18 cellular contexts compared by ENCODE assay signal in genomic region chr18:23512641-23513040, GRCh38. TPM values are rescaled to one million over a fixed set of nuclear protein-coding genes. Genes with fewer than 3 reads are reported as not detected.
DNase-seq lines count a peak whose midpoint lies in the region; ATAC-seq and TF ChIP-seq lines count a peak whose summit lies in the region.
"Had no signal": no experiment of that assay in that cellular context is flagged by ENCODE, and none has a peak within 500 bp of the region (broad histone marks: within the 10 kb centered on the region; RNA-seq: fewer than 3 reads in every experiment).

No MANE protein-coding gene starts in this region.

- no peaks in the 10 kb centered on the region for H3K27me3 ChIP-seq in CD4-positive, alpha-beta T cell (ENCODE audit: control insufficient read depth, insufficient read depth, low read length)
- H3K27me3 ChIP-seq: brain microvascular endothelial cell, testis had no signal

- CTCF ChIA-PET in CD4-positive, alpha-beta T cell (lab: Charles Lee): no interaction called here

- no peak for DNase-seq in CD4-positive, alpha-beta T cell
- no peak for DNase-seq in activated naive CD4-positive, alpha-beta T cell treated with anti-CD3 and anti-CD28 coated beads, Interleukin-2, amount 50 U/mL, for 72 hours (ENCODE audit: low spot score in 2 of 2)
- DNase-seq in naive thymus-derived CD8-positive, alpha-beta T cell: no peak
- no peak for DNase-seq in SIG-M5 treated with dmso at 0.1 percent for 504 hours (lab: John Stamatoyannopoulos, UW; ENCODE audit: unreplicated experiment)
- DNase-seq: activated CD8-positive, alpha-beta memory T cell treated with anti-CD3 and anti-CD28 coated beads for 24 hours; activated gamma-delta T cell; brain microvascular endothelial cell; GOT3; NCI-H2081 treated with DMSO at 0.1 percent for 48 hours; NCI-H524 treated with DMSO at 0.1 percent for 48 hours; PC-3; stimulated activated CD4-positive, alpha-beta T cell treated with anti-CD3 and anti-CD28 coated beads, Interleukin-4, amount 100 ng/mL, for 4 hours; stimulated activated CD8-positive, alpha-beta memory T cell treated with anti-CD3 and anti-CD28 coated beads, Interleukin-4, amount 100 ng/mL, for 48 hours; testis had no signal

- no peaks in the 10 kb centered on the region for H3K9me3 ChIP-seq in CD4-positive, alpha-beta T cell (ENCODE audit: control insufficient read depth, low read length)
- H3K9me3 ChIP-seq: testis had no signal

- TF ChIP-seq CTCF in CD4-positive, alpha-beta T cell (IDR thresholded peaks at IDR 0.05): no peak

- no peaks in the 10 kb centered on the region for H3K27me3 Mint-ChIP-seq in CD4-positive, alpha-beta T cell
- H3K27me3 Mint-ChIP-seq in IgD-negative memory B cell: no peaks in the 10 kb centered on the region
- H3K27me3 Mint-ChIP-seq in naive thymus-derived CD8-positive, alpha-beta T cell: no peaks in the 10 kb centered on the region

- H3K36me3 Mint-ChIP-seq in CD4-positive, alpha-beta T cell (ENCODE audit: low read depth): peaks cover 81% of the 10 kb centered on the region
- H3K36me3 Mint-ChIP-seq in IgD-negative memory B cell: peaks cover 6% of the 10 kb centered on the region
- peaks cover 0 to 27% of the 10 kb centered on the region in 2 donors for H3K36me3 Mint-ChIP-seq in activated naive CD4-positive, alpha-beta T cell treated with anti-CD3 and anti-CD28 coated beads, Interleukin-2, amount 50 U/mL, for 72 hours
- peaks cover 0 to 81% (median 23%) of the 10 kb centered on the region in 3 donors for H3K36me3 Mint-ChIP-seq in naive thymus-derived CD8-positive, alpha-beta T cell

- no peak overlapping the region for H3K4me3 Mint-ChIP-seq in CD4-positive, alpha-beta T cell
- peak overlapping the region in 3 of 4 donors; percentile 7 to 83 (median 75) for H3K4me3 Mint-ChIP-seq in IgD-negative memory B cell
- no peak overlapping the region for H3K4me3 Mint-ChIP-seq in naive thymus-derived CD8-positive, alpha-beta T cell

- intact Hi-C loops in CD4-positive, alpha-beta T cell (cut with DNase I, micrococcal nuclease): no loop called here

- ATAC-seq in CD4-positive, alpha-beta T cell (ENCODE audit: poor library complexity): no peak
- ATAC-seq in activated naive CD4-positive, alpha-beta T cell treated with anti-CD3 and anti-CD28 coated beads, Interleukin-2, amount 50 U/mL, for 72 hours: peak in 1 of 2 donors; percentile 13
- no peak for ATAC-seq in naive thymus-derived CD8-positive, alpha-beta T cell
- no peak for ATAC-seq in GM19467 (IDR thresholded peaks at IDR 0.05; ENCODE audit: unreplicated experiment)
- no peak for ATAC-seq in GM21390 (IDR thresholded peaks at IDR 0.05; ENCODE audit: unreplicated experiment)
- ATAC-seq: PC-3 had no signal

- no peaks in the 10 kb centered on the region for H3K9me3 Mint-ChIP-seq in CD4-positive, alpha-beta T cell
- no peaks in the 10 kb centered on the region for H3K9me3 Mint-ChIP-seq in IgD-negative memory B cell
- H3K9me3 Mint-ChIP-seq in activated naive CD4-positive, alpha-beta T cell treated with anti-CD3 and anti-CD28 coated beads, Interleukin-2, amount 50 U/mL, for 72 hours: no peaks in the 10 kb centered on the region
- H3K9me3 Mint-ChIP-seq in naive thymus-derived CD8-positive, alpha-beta T cell: no peaks in the 10 kb centered on the region

- H3K27ac ChIP-seq in CD4-positive, alpha-beta T cell (ENCODE audit: low read depth, low read length): no peak overlapping the region
- H3K27ac ChIP-seq: brain microvascular endothelial cell, parathyroid adenoma had no signal

- POLR2A ChIA-PET in CD4-positive, alpha-beta T cell (lab: Charles Lee): interaction anchor here (0.7 to 1.6 kb wide), 3 partner anchors 25 to 85 kb away, joined by 3 read pairs; no protein-coding TSS in a partner anchor
- POLR2A ChIA-PET in naive thymus-derived CD8-positive, alpha-beta T cell (lab: Charles Lee): no interaction called here

- peak overlapping the region; percentile 68 for H3K27ac Mint-ChIP-seq in CD4-positive, alpha-beta T cell
- H3K27ac Mint-ChIP-seq in IgD-negative memory B cell: peak overlapping the region; percentile 65 to 92 (median 90)
- H3K27ac Mint-ChIP-seq in activated naive CD4-positive, alpha-beta T cell treated with anti-CD3 and anti-CD28 coated beads, Interleukin-2, amount 50 U/mL, for 72 hours: peak overlapping the region; percentile 65 to 82
- peak overlapping the region in 9 of 10 donors; percentile 10 to 80 (median 58) for H3K27ac Mint-ChIP-seq in naive thymus-derived CD8-positive, alpha-beta T cell

- peaks cover 27% of the 10 kb centered on the region for H3K4me1 Mint-ChIP-seq in CD4-positive, alpha-beta T cell (ENCODE audit: low read depth)
- H3K4me1 Mint-ChIP-seq in IgD-negative memory B cell: peaks cover 21 to 43% (median 30%) of the 10 kb centered on the region in 3 donors
- H3K4me1 Mint-ChIP-seq in naive thymus-derived CD8-positive, alpha-beta T cell: peaks cover 13 to 40% (median 26%) of the 10 kb centered on the region in 4 donors

RNA-seq across cellular contexts. Expression of gene RMC1, which starts 9.3 kb away (rescaled TPM):
- 10 to 100 TPM; 46.9 to 48.3 TPM for total RNA-seq in CD4-positive, alpha-beta T cell
- 73.0 TPM for polyA plus RNA-seq in IgD-negative memory B cell
- 10 to 100 TPM; 31.3 to 54.0 TPM for total RNA-seq in activated naive CD4-positive, alpha-beta T cell treated with anti-CD3 and anti-CD28 coated beads, Interleukin-2, amount 50 U/mL, for 72 hours
- 10 to 100 TPM; 44.4 to 48.5 TPM for total RNA-seq in naive thymus-derived CD8-positive, alpha-beta T cell
- polyA plus RNA-seq in naive thymus-derived CD8-positive, alpha-beta T cell: 10 to 100 TPM; 24.6 to 28.3 (median 25.5) TPM

RNA-seq across cellular contexts. Expression of gene RIOK3, which starts 59.6 kb away (rescaled TPM):
- total RNA-seq in CD4-positive, alpha-beta T cell: 100 to 1,000 TPM; 151 to 153 TPM
- polyA plus RNA-seq in IgD-negative memory B cell: 42.0 TPM
- total RNA-seq in activated naive CD4-positive, alpha-beta T cell treated with anti-CD3 and anti-CD28 coated beads, Interleukin-2, amount 50 U/mL, for 72 hours: 10 to 100 TPM; 69.8 to 72.8 TPM
- total RNA-seq in naive thymus-derived CD8-positive, alpha-beta T cell: 10 to 100 TPM; 78.9 to 79.6 TPM
- polyA plus RNA-seq in naive thymus-derived CD8-positive, alpha-beta T cell: 10 to 100 TPM; 19.2 to 27.7 (median 25.0) TPM

Comparison
In these comparisons a context has a peak if more than half of its experiments do, and no peak if none do; other contexts are left out.
1. H3K4me3 Mint-ChIP-seq: peak in IgD-negative memory B cell (3 of 4); none in CD4-positive, alpha-beta T cell (single experiment) and naive thymus-derived CD8-positive, alpha-beta T cell (0 of 10).
2. Peak in every context shown above with its lines, with median percentiles within 50 percentile points of each other: H3K27ac Mint-ChIP-seq.